ENCODE assay signal across 40 cellular contexts in genomic region chr11:125931681-125932080, GRCh38. TPM values are rescaled to one million over a fixed set of nuclear protein-coding genes. Genes with fewer than 3 reads are reported as not detected.
"Had no signal": no experiment of that assay in that cellular context is flagged by ENCODE, and none has a peak within 500 bp of the region (broad histone marks: within the 10 kb centered on the region; RNA-seq: fewer than 3 reads in every experiment).

No MANE protein-coding gene starts in this region.

- H3K9me3 ChIP-seq: body of pancreas, breast epithelium, Peyer's patch had no signal

- H3K27me3 ChIP-seq: breast epithelium, Peyer's patch had no signal

- ATAC-seq: activated naive CD4-positive, alpha-beta T cell treated with anti-CD3 and anti-CD28 coated beads, Interleukin-2, amount 50 U/mL, for 72 hours; activated T-cell treated with anti-CD3 and anti-CD28 coated beads, Interleukin-2, amount 50 U/mL, for 4 hours; body of pancreas; PC-3; Right ventricle myocardium inferior had no signal

- H3K36me3 Mint-ChIP-seq: activated CD4-positive, alpha-beta memory T cell treated with anti-CD3 and anti-CD28 coated beads for 36 hours; activated naive CD4-positive, alpha-beta T cell treated with anti-CD3 and anti-CD28 coated beads, Interleukin-2, amount 50 U/mL, for 72 hours had no signal

- H3K4me3 ChIP-seq: adrenal gland, body of pancreas, breast epithelium, Peyer's patch had no signal

- H3K4me1 ChIP-seq: adrenal gland, breast epithelium, Peyer's patch had no signal

- H3K9me3 Mint-ChIP-seq: activated B cell treated with CpG ODN at 0.5 μM for 24 hours; activated CD4-positive, alpha-beta memory T cell treated with anti-CD3 and anti-CD28 coated beads for 36 hours; activated naive CD4-positive, alpha-beta T cell treated with anti-CD3 and anti-CD28 coated beads for 36 hours; activated naive CD4-positive, alpha-beta T cell treated with anti-CD3 and anti-CD28 coated beads, Interleukin-2, amount 50 U/mL, for 72 hours; activated T-cell treated with anti-CD3 and anti-CD28 coated beads, Interleukin-2, amount 50 U/mL, for 4 hours; activated T-helper 1 cell treated with anti-CD3 and anti-CD28 coated beads, Interleukin-12 subunit alpha, Interleukin-12 subunit beta, Interleukin-2, Interleukin-4 antibody, amounts not matched to agents 30 ng/mL and 10 ng/mL and 1 ng/mL, durations not matched to agents 14 hours and 24 hours and 36 hours had no signal

- FAIRE-seq: astrocyte had no signal

- H3K4me3 Mint-ChIP-seq: activated B cell treated with CpG ODN at 0.5 μM for 24 hours; activated CD4-positive, alpha-beta memory T cell treated with anti-CD3 and anti-CD28 coated beads for 36 hours; activated naive CD4-positive, alpha-beta T cell treated with anti-CD3 and anti-CD28 coated beads for 36 hours; activated T-cell treated with anti-CD3 and anti-CD28 coated beads, Interleukin-2, amount 50 U/mL, for 4 hours; activated T-helper 1 cell treated with anti-CD3 and anti-CD28 coated beads, Interleukin-12 subunit alpha, Interleukin-12 subunit beta, Interleukin-2, Interleukin-4 antibody, amounts not matched to agents 30 ng/mL and 10 ng/mL and 1 ng/mL, durations not matched to agents 14 hours and 24 hours and 36 hours had no signal

- DNase-seq: activated B cell treated with CpG ODN at 0.5 μM for 24 hours; activated CD4-positive, alpha-beta memory T cell treated with anti-CD3 and anti-CD28 coated beads for 36 hours; activated CD4-positive, alpha-beta T cell treated with anti-CD3 and anti-CD28 coated beads for 4 hours; activated CD4-positive, alpha-beta T cell treated with anti-CD3 and anti-CD28 coated beads, Interleukin-2, amount 50 U/mL, for 1 hour; activated CD4-positive, CD25-positive, alpha-beta regulatory T cell treated with anti-CD3 and anti-CD28 coated beads, Interleukin-2, amount 50 U/mL, for 72 hours; activated CD8-positive, alpha-beta memory T cell treated with anti-CD3 and anti-CD28 coated beads, Interleukin-2, amount 50 U/mL, for 4 hours; activated gamma-delta T cell treated with Interleukin-2 at 50 U/mL for 16 hours; activated naive CD4-positive, alpha-beta T cell treated with anti-CD3 and anti-CD28 coated beads for 36 hours; activated T-cell treated with anti-CD3 and anti-CD28 coated beads for 4 hours; activated T-cell treated with anti-CD3 and anti-CD28 coated beads, Interleukin-2, amount 50 U/mL, for 4 hours; body of pancreas; NCI-H1092 treated with DMSO at 0.1 percent for 48 hours; NCI-H1417; NCI-H146; NCI-H187; NCI-H2029 treated with DMSO at 0.1 percent for 48 hours; NCI-H2107; NCI-H2171; NCI-H510A; NCI-H526; NCI-H748 treated with DMSO at 0.1 percent for 48 hours; NK-92 treated with Interleukin-12 subunit alpha and Interleukin-12 subunit beta, amount 100 ng/mL, for 24 hours; PC-3; Peyer's patch; RPMI8226; SIG-M5; SW 1271; T-helper 1 cell; T-helper 2 cell; T-helper 9 cell had no signal

- H3K27ac Mint-ChIP-seq: activated B cell treated with CpG ODN at 0.5 μM for 24 hours; activated CD4-positive, alpha-beta memory T cell treated with anti-CD3 and anti-CD28 coated beads for 36 hours; activated naive CD4-positive, alpha-beta T cell treated with anti-CD3 and anti-CD28 coated beads for 36 hours; activated naive CD4-positive, alpha-beta T cell treated with anti-CD3 and anti-CD28 coated beads, Interleukin-2, amount 50 U/mL, for 72 hours; activated T-helper 1 cell treated with anti-CD3 and anti-CD28 coated beads, Interleukin-12 subunit alpha, Interleukin-12 subunit beta, Interleukin-2, Interleukin-4 antibody, amounts not matched to agents 30 ng/mL and 10 ng/mL and 1 ng/mL, durations not matched to agents 14 hours and 24 hours and 36 hours had no signal

- H3K27ac ChIP-seq: adrenal gland, breast epithelium, Peyer's patch, VCaP had no signal

- H3K4me1 Mint-ChIP-seq: activated B cell treated with CpG ODN at 0.5 μM for 24 hours had no signal

- H3K36me3 ChIP-seq: adrenal gland, breast epithelium, Peyer's patch had no signal

RNA-seq across cellular contexts. Expression of gene VSIG10L2, which starts 14.2 kb away (rescaled TPM):
- total RNA-seq: activated B cell treated with CpG ODN at 0.5 μM for 24 hours; activated CD4-positive, alpha-beta memory T cell treated with anti-CD3 and anti-CD28 coated beads for 36 hours; activated naive CD4-positive, alpha-beta T cell treated with anti-CD3 and anti-CD28 coated beads for 36 hours; activated naive CD4-positive, alpha-beta T cell treated with anti-CD3 and anti-CD28 coated beads, Interleukin-2, amount 50 U/mL, for 72 hours; activated T-cell treated with anti-CD3 and anti-CD28 coated beads, Interleukin-2, amount 50 U/mL, for 4 hours; activated T-helper 1 cell treated with anti-CD3 and anti-CD28 coated beads, Interleukin-12 subunit alpha, Interleukin-12 subunit beta, Interleukin-2, Interleukin-4 antibody, amounts not matched to agents 30 ng/mL and 10 ng/mL and 1 ng/mL, durations not matched to agents 14 hours and 24 hours and 36 hours; adrenal gland; astrocyte; body of pancreas; cardiac septum; M059J; PC-3; Peyer's patch; SK-MEL-5 had no signal

RNA-seq across cellular contexts. Expression of gene DDX25, which starts 27.4 kb away (rescaled TPM):
- total RNA-seq: activated B cell treated with CpG ODN at 0.5 μM for 24 hours; activated CD4-positive, alpha-beta memory T cell treated with anti-CD3 and anti-CD28 coated beads for 36 hours; activated naive CD4-positive, alpha-beta T cell treated with anti-CD3 and anti-CD28 coated beads for 36 hours; activated T-cell treated with anti-CD3 and anti-CD28 coated beads, Interleukin-2, amount 50 U/mL, for 4 hours; activated T-helper 1 cell treated with anti-CD3 and anti-CD28 coated beads, Interleukin-12 subunit alpha, Interleukin-12 subunit beta, Interleukin-2, Interleukin-4 antibody, amounts not matched to agents 30 ng/mL and 10 ng/mL and 1 ng/mL, durations not matched to agents 14 hours and 24 hours and 36 hours; cardiac septum; M059J; PC-3; Right ventricle myocardium inferior had no signal
